ENCODE assay signal across 8 cellular contexts in the genomic region with DNA sequence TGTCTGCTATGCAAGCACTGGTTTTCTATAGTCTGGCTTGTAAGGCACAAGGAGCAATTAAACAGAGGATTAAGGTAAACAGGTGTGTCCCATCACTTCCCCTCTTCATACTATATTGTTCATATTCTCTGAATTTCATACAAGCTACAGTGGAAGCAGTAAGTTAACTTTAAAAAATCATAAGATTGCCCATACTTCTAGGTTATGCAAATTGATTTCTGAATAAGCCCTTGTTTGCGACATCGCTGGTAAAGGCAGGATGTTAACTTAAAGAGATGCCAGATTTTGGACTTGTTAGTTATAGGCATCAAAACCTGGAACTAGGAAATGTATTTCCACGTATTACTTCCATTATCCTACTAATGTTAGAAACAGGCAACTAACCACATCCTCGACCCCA. TPM values are rescaled to one million over a fixed set of nuclear protein-coding genes. Genes with fewer than 3 reads are reported as not detected.
DNase-seq lines count a peak whose midpoint lies in the region; ATAC-seq and TF ChIP-seq lines count a peak whose summit lies in the region.

No MANE protein-coding gene starts in this region.

- H3K27me3 ChIP-seq in SK-N-SH (ENCODE audit: insufficient read depth) = no peaks in the 10 kb centered on the region
- peaks cover 3% of the 10 kb centered on the region for H3K27me3 ChIP-seq in hepatocyte
- no peaks in the 10 kb centered on the region for H3K27me3 ChIP-seq in stomach

- H3K4me2 ChIP-seq in SK-N-SH (peak overlapping the region; percentile 97), hepatocyte (peak overlapping the region; percentile 99)

- no peak for ATAC-seq in SK-N-SH treated with all-trans-retinoic acid at 6 μM for 48 hours
- ATAC-seq in HG03460 (IDR thresholded peaks at IDR 0.05; ENCODE audit: unreplicated experiment) = no peak

- TF ChIP-seq POLR2A in stomach (IDR thresholded peaks at IDR 0.05) = no peak

- peak overlapping the region in 1 of 2 experiments; percentile 90; a peak in 2 of 4 replicates for H3K27ac ChIP-seq in SK-N-SH (ENCODE audit: low read depth in 2 of 2, low read length in 1 of 2)
- H3K27ac ChIP-seq in VCaP = peak overlapping the region; percentile 83
- no peak overlapping the region for H3K27ac ChIP-seq in hepatocyte
- peak overlapping the region in 4 of 5 donors; percentile 86 to 89 (median 88) for H3K27ac ChIP-seq in stomach

- no peak for TF ChIP-seq CTCF in SK-N-SH (IDR thresholded peaks at IDR 0.05)
- no peak for TF ChIP-seq CTCF in VCaP (conservative IDR thresholded peaks at IDR 0.05)
- TF ChIP-seq CTCF in hepatocyte (IDR thresholded peaks at IDR 0.05; ENCODE audit: poor library complexity) = no peak
- TF ChIP-seq CTCF in stomach (IDR thresholded peaks at IDR 0.05) = no peak

- H2AFZ ChIP-seq in SK-N-SH (ENCODE audit: low read depth) = peak overlapping the region; percentile 94; the same call in 1 of the 2 replicates
- peak overlapping the region; percentile 98 for H2AFZ ChIP-seq in hepatocyte

- H3K36me3 ChIP-seq in SK-N-SH (replicated peaks in 1 of 2; ENCODE audit: control insufficient read depth in 1 of 2, insufficient read depth in 2 of 2, low read length in 1 of 2) (no peaks in the 10 kb centered on the region), hepatocyte (replicated peaks; ENCODE audit: insufficient read depth, low read depth) (no peaks in the 10 kb centered on the region), stomach (no peaks in the 10 kb centered on the region)

- H3K4me1 ChIP-seq in SK-N-SH (ENCODE audit: control insufficient read depth in 1 of 2, insufficient read depth in 2 of 2, low read depth in 1 of 2, low read length in 1 of 2) = peaks cover 26 to 31% of the 10 kb centered on the region in 2 experiments
- no peaks in the 10 kb centered on the region for H3K4me1 ChIP-seq in hepatocyte (ENCODE audit: insufficient read depth)
- peaks cover 12 to 52% (median 44%) of the 10 kb centered on the region in 4 donors for H3K4me1 ChIP-seq in stomach

- POLR2A ChIA-PET in SK-N-SH (lab: Yijun Ruan, JAX) = interaction anchor here (1.0 to 1.3 kb wide), 5 partner anchors 21 to 120 kb away, joined by 3 to 5 read pairs (median 3); no protein-coding TSS in a partner anchor

- H4K20me1 ChIP-seq in SK-N-SH (ENCODE audit: insufficient read depth) = no peaks in the 10 kb centered on the region
- no peaks in the 10 kb centered on the region for H4K20me1 ChIP-seq in hepatocyte (ENCODE audit: insufficient read depth, poor library complexity, severe bottlenecking)

- no peak for DNase-seq in SK-N-SH
- no peak for DNase-seq in hepatocyte (ENCODE audit: low spot score)
- no peak for DNase-seq in stomach
- no peak for DNase-seq in NCI-H1436 treated with DMSO at 0.1 percent for 48 hours (lab: John Stamatoyannopoulos, UW)
- no peak for DNase-seq in G401 (ENCODE audit: low spot score)

- TF ChIP-seq RAD21 in SK-N-SH (IDR thresholded peaks at IDR 0.05; ENCODE audit: low read length) = no peak

- H3K9ac ChIP-seq in SK-N-SH = no peak overlapping the region

- no peak overlapping the region; a peak in 1 of 4 replicates for H3K4me3 ChIP-seq in SK-N-SH (ENCODE audit: low read depth in 2 of 2, low read length in 1 of 2)
- H3K4me3 ChIP-seq in hepatocyte = no peak overlapping the region
- H3K4me3 ChIP-seq in stomach = peak overlapping the region; percentile 69 to 98 (median 82)

- in situ Hi-C loops in G401 (cut with HindIII; ENCODE audit: low sequenced_read_pairs) = no loop called here

- CTCF ChIA-PET in SK-N-SH (lab: Yijun Ruan, JAX) = interaction anchor here (0.7 to 2.5 kb wide), 8 partner anchors 12 to 322 kb away, joined by 3 to 18 read pairs (median 5); partner anchors contain the start of gene MND1

- no peaks in the 10 kb centered on the region for H3K9me3 ChIP-seq in SK-N-SH
- no peaks in the 10 kb centered on the region for H3K9me3 ChIP-seq in hepatocyte (ENCODE audit: low read depth)
- no peaks in the 10 kb centered on the region for H3K9me3 ChIP-seq in stomach

- 79% methylated on average over 4 of the region's 4 CpGs for WGBS in SK-N-SH (ENCODE audit: low lambda C conversion rate)
- 37% methylated on average over 4 of the region's 4 CpGs for WGBS in hepatocyte (ENCODE audit: low lambda C conversion rate, missing lambda C conversion rate)
- 22 to 41% (median 38%) methylated on average over 4 of the region's 4 CpGs for WGBS in stomach, 5 donors

- H3K79me2 ChIP-seq in SK-N-SH (ENCODE audit: insufficient read depth) (peaks cover 34% of the 10 kb centered on the region), hepatocyte (peaks cover 14% of the 10 kb centered on the region)

- TF ChIP-seq EP300 in SK-N-SH (IDR thresholded peaks at IDR 0.05; ENCODE audit: borderline replicate concordance in 1 of 2, low read depth in 1 of 2, low read length in 1 of 2) (no peak), stomach (IDR thresholded peaks at IDR 0.05) (no peak)

- peaks cover 9% of the 10 kb centered on the region for H3F3A ChIP-seq in SK-N-SH (replicated peaks; ENCODE audit: insufficient read depth)

- intact Hi-C loops in stomach (cut with DNase I; ENCODE audit: low total_unique reads) = loop anchor here (10.0 kb wide), 1 partner anchor 110 kb away; no protein-coding TSS in a partner anchor

- H3K9me2 ChIP-seq in SK-N-SH (no peaks in the 10 kb centered on the region), hepatocyte (replicated peaks; ENCODE audit: insufficient read depth) (no peaks in the 10 kb centered on the region)

TF ChIP-seq in SK-N-SH, 30 proteins besides CTCF, POLR2A, EP300 and RAD21 (continues in another document):
- TF ChIP-seq REST (IDR thresholded peaks at IDR 0.05; ENCODE audit: low read depth, low read length) (no peak), FOSL2 (IDR thresholded peaks at IDR 0.05; ENCODE audit: borderline replicate concordance, low read depth) (no peak)

TF ChIP-seq in SK-N-SH treated with all-trans-retinoic acid at 6 μM for 48 hours, 23 proteins besides CTCF, POLR2A, EP300 and RAD21:
- TF ChIP-seq ISL1 (CRISPR knock-in tag; IDR thresholded peaks at IDR 0.05) (no peak), CSDC2 (CRISPR knock-in tag; IDR thresholded peaks at IDR 0.05) (no peak), ZFP3 (CRISPR knock-in tag; IDR thresholded peaks at IDR 0.05) (no peak), SNAI2 (CRISPR knock-in tag; IDR thresholded peaks at IDR 0.05) (no peak), PPARA (CRISPR knock-in tag; IDR thresholded peaks at IDR 0.05; ENCODE audit: borderline replicate concordance) (no peak), OSR1 (CRISPR knock-in tag; IDR thresholded peaks at IDR 0.05) (no peak), ESRRG (CRISPR knock-in tag; IDR thresholded peaks at IDR 0.05) (no peak), ARNTL (CRISPR knock-in tag; IDR thresholded peaks at IDR 0.05; ENCODE audit: borderline replicate concordance, low read depth) (no peak), POU6F1 (CRISPR knock-in tag; IDR thresholded peaks at IDR 0.05; ENCODE audit: borderline replicate concordance, low read depth) (no peak), BACH2 (CRISPR knock-in tag; IDR thresholded peaks at IDR 0.05; ENCODE audit: borderline replicate concordance) (no peak), ZNF8 (CRISPR knock-in tag; IDR thresholded peaks at IDR 0.05) (no peak)
TF ChIP-seq in SK-N-SH treated with all-trans-retinoic acid at 6 μM for 48 hours: peak in this region for 0.

RNA-seq across cellular contexts. Expression of gene TMEM131L, which starts 1.0 kb away (rescaled TPM):
- polyA plus RNA-seq in SK-N-SH (2012; rRNA removed) (6.2 and 6.8 TPM in 2 replicates), hepatocyte (5.8 and 6.3 TPM in 2 replicates), stomach (1 to 10 TPM; 2.4 to 4.4 (median 2.7) TPM)
- polyA plus RNA-seq in SK-N-SH (2012; cell fraction: cytosol; rRNA removed) = 4.6 and 4.9 TPM in 2 replicates
- polyA plus RNA-seq in SK-N-SH (2012; cell fraction: nucleus; rRNA removed) = 15.8 and 17.0 TPM in 2 replicates
- total RNA-seq in hepatocyte (8.1 and 10.5 TPM in 2 replicates), stomach (10 to 100 TPM; 12.9 to 40.0 (median 19.1) TPM)
- total RNA-seq in G401 (2014; rRNA removed; shearing (Covaris generic)) = 4.5 and 13.5 TPM in 2 replicates

Comparison
In these comparisons a context has a peak if more than half of its experiments do, and no peak if none do; other contexts are left out.
1. H3K4me3 ChIP-seq: peak in stomach (4 of 4); none in SK-N-SH (0 of 2) and hepatocyte (single experiment).